7 cellular contexts compared by ENCODE assay signal in the genomic region with DNA sequence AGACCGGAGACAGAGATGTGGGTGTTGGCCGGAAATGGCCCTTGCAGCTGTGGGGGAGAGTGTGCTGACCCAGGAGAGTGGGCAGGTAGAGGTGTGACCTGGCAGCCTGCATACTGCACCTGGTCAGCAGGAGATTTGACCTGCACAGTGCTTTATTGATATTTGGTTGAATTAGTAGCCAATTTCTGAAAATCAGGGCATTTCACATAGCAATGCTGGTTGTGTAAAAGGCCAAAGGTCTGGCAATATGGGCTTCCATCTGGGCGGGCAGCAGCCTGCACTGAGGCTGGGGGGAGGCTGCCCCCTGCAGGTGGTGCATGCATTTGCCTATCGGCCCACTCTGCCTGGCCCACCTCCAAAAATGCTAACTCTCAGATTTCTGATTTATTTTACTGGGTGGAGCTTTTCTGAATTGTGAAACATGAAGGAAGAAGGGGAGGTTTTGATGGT. TPM values are rescaled to one million over a fixed set of nuclear protein-coding genes. Genes with fewer than 3 reads are reported as not detected.
DNase-seq lines count a peak whose midpoint lies in the region; ATAC-seq and TF ChIP-seq lines count a peak whose summit lies in the region.

No MANE protein-coding gene starts in this region.

- no peaks in the 10 kb centered on the region for H3K36me3 ChIP-seq in hepatocyte (replicated peaks; ENCODE audit: insufficient read depth, low read depth)
- H3K36me3 ChIP-seq in tibial nerve: peaks cover 0 to 5% (median 0%) of the 10 kb centered on the region in 3 donors

- H3K27me3 ChIP-seq in hepatocyte: no peaks in the 10 kb centered on the region
- no peaks in the 10 kb centered on the region for H3K27me3 ChIP-seq in tibial nerve

- no peak for ATAC-seq in HG02763 (IDR thresholded peaks at IDR 0.05; ENCODE audit: unreplicated experiment)

- H3K4me1 ChIP-seq in hepatocyte (ENCODE audit: insufficient read depth) (no peaks in the 10 kb centered on the region), tibial nerve (no peaks in the 10 kb centered on the region)

- no peaks in the 10 kb centered on the region for H4K20me1 ChIP-seq in hepatocyte (ENCODE audit: insufficient read depth, poor library complexity, severe bottlenecking)

- DNase-seq in ELR (ENCODE audit: low read depth): peak; percentile 62
- DNase-seq in KBM-7: peak; percentile 51
- peak; percentile 70 for DNase-seq in activated CD8-positive, alpha-beta memory T cell treated with anti-CD3 and anti-CD28 coated beads, Interleukin-2, amount 50 U/mL, for 48 hours
- DNase-seq in hepatocyte (ENCODE audit: low spot score): no peak
- no peak for DNase-seq in tibial nerve (ENCODE audit: low spot score in 2 of 2)
- DNase-seq in OCI-M2 (lab: John Stamatoyannopoulos, UW; ENCODE audit: unreplicated experiment): no peak

- in situ Hi-C loops in KBM-7 (cut with MboI; ENCODE audit: low pct_unique_long_range_greater_than_20kb, low sequenced_read_pairs): no loop called here

- peaks cover 6% of the 10 kb centered on the region for H3K9me3 ChIP-seq in hepatocyte (ENCODE audit: low read depth)
- H3K9me3 ChIP-seq in tibial nerve: peaks cover 0 to 32% (median 4%) of the 10 kb centered on the region in 4 donors

- TF ChIP-seq CTCF in hepatocyte (IDR thresholded peaks at IDR 0.05; ENCODE audit: poor library complexity) (peak; percentile 51), tibial nerve (IDR thresholded peaks at IDR 0.05) (peak; percentile 30 to 49 (median 43))

- H3K79me2 ChIP-seq in hepatocyte: no peaks in the 10 kb centered on the region

- no peak for TF ChIP-seq EP300 in tibial nerve (IDR thresholded peaks at IDR 0.05)

- H3K4me2 ChIP-seq in hepatocyte: no peak overlapping the region

- H3K4me3 ChIP-seq in hepatocyte: no peak overlapping the region
- H3K4me3 ChIP-seq in tibial nerve: no peak overlapping the region

- WGBS in hepatocyte (ENCODE audit: low lambda C conversion rate, missing lambda C conversion rate): 59% methylated on average over 4 of the region's 4 CpGs
- 49 to 54% methylated on average over 4 of the region's 4 CpGs for WGBS in tibial nerve, 2 donors

- H3K9me2 ChIP-seq in hepatocyte (replicated peaks; ENCODE audit: insufficient read depth): no peaks in the 10 kb centered on the region

- TF ChIP-seq POLR2A in tibial nerve (IDR thresholded peaks at IDR 0.05): no peak

- H3K27ac ChIP-seq in hepatocyte: no peak overlapping the region
- H3K27ac ChIP-seq in tibial nerve: no peak overlapping the region

- H2AFZ ChIP-seq in hepatocyte: no peak overlapping the region

RNA-seq across cellular contexts. Expression of gene MGLL, which starts 9.4 kb away (rescaled TPM):
- 5.4 and 7.3 TPM in 2 replicates for total RNA-seq in hepatocyte
- polyA plus RNA-seq in hepatocyte: 19.5 and 21.4 TPM in 2 replicates
- total RNA-seq in tibial nerve: 10 to 100 TPM; 67.5 to 96.6 (median 86.1) TPM

Comparison
In these comparisons a context has a peak if more than half of its experiments do, and no peak if none do; other contexts are left out.
1. DNase-seq: peak in ELR (single experiment), KBM-7 (single experiment) and activated CD8-positive, alpha-beta memory T cell treated with anti-CD3 and anti-CD28 coated beads, Interleukin-2, amount 50 U/mL, for 48 hours (single experiment); none in hepatocyte (single experiment), tibial nerve (0 of 2) and OCI-M2 (single experiment).